ENCODE assay signal across 16 cellular contexts in genomic region chr19:58552655-58553054, GRCh38. TPM values are rescaled to one million over a fixed set of nuclear protein-coding genes. Genes with fewer than 3 reads are reported as not detected.
DNase-seq lines count a peak whose midpoint lies in the region; ATAC-seq and TF ChIP-seq lines count a peak whose summit lies in the region.
"Had no signal": no experiment of that assay in that cellular context is flagged by ENCODE, and none has a peak within 500 bp of the region (broad histone marks: within the 10 kb centered on the region; RNA-seq: fewer than 3 reads in every experiment).

No MANE protein-coding gene starts in this region.

- H3K4me3 ChIP-seq in RWPE2 (ENCODE audit: severe bottlenecking), result no peak overlapping the region

- H3K9me3 ChIP-seq in RWPE2 (ENCODE audit: severe bottlenecking), result no peaks in the 10 kb centered on the region

- ATAC-seq in RWPE2 (ENCODE audit: low read depth), result no peak
- ATAC-seq in central memory CD8-positive, alpha-beta T cell (replicated peaks; ENCODE audit: extremely low read depth, poor library complexity, severe bottlenecking), result no peak
- no peak for ATAC-seq in GM21526 (IDR thresholded peaks at IDR 0.05; ENCODE audit: low FRiP score, unreplicated experiment)
- ATAC-seq in GM18505 (IDR thresholded peaks at IDR 0.05; ENCODE audit: unreplicated experiment), result no peak
- ATAC-seq: HCT116 had no signal

- H3K4me1 Mint-ChIP-seq in activated naive CD4-positive, alpha-beta T cell treated with anti-CD3 and anti-CD28 coated beads, Interleukin-2, amount 10 ng/mL, durations not matched to agents 7 days and 5 days, result peaks cover 46% of the 10 kb centered on the region
- H3K4me1 Mint-ChIP-seq in central memory CD8-positive, alpha-beta T cell, result peaks cover 45% of the 10 kb centered on the region
- H3K4me1 Mint-ChIP-seq in progenitor cell of endocrine pancreas (ENCODE audit: low read depth), result peaks cover 29% of the 10 kb centered on the region

- CTCF ChIA-PET in activated naive CD4-positive, alpha-beta T cell treated with anti-CD3 and anti-CD28 coated beads, Interleukin-2, amount 10 ng/mL, durations not matched to agents 7 days and 5 days (lab: Charles Lee), result no interaction called here

- no peaks in the 10 kb centered on the region for H3K9me3 Mint-ChIP-seq in activated naive CD4-positive, alpha-beta T cell treated with anti-CD3 and anti-CD28 coated beads, Interleukin-2, amount 10 ng/mL, durations not matched to agents 7 days and 5 days
- H3K9me3 Mint-ChIP-seq in central memory CD8-positive, alpha-beta T cell, result no peaks in the 10 kb centered on the region
- H3K9me3 Mint-ChIP-seq in progenitor cell of endocrine pancreas (ENCODE audit: low read depth), result no peaks in the 10 kb centered on the region

- H3K27me3 ChIP-seq in RWPE2 (ENCODE audit: insufficient read depth, poor library complexity, severe bottlenecking), result no peaks in the 10 kb centered on the region

- peak overlapping the region; percentile 90 for H3K27ac ChIP-seq in RWPE2 (ENCODE audit: poor library complexity, severe bottlenecking)
- H3K27ac ChIP-seq: epithelial cell of prostate had no signal

- no peak for TF ChIP-seq CTCF in RWPE2 (IDR thresholded peaks at IDR 0.05; ENCODE audit: poor library complexity, severe bottlenecking)
- TF ChIP-seq CTCF in progenitor cell of endocrine pancreas (IDR thresholded peaks at IDR 0.05; ENCODE audit: unreplicated experiment), result no peak

- H3K36me3 Mint-ChIP-seq in activated naive CD4-positive, alpha-beta T cell treated with anti-CD3 and anti-CD28 coated beads, Interleukin-2, amount 10 ng/mL, durations not matched to agents 7 days and 5 days, result peaks cover 63% of the 10 kb centered on the region
- peaks cover 51% of the 10 kb centered on the region for H3K36me3 Mint-ChIP-seq in central memory CD8-positive, alpha-beta T cell (ENCODE audit: insufficient read depth)
- peaks cover 20% of the 10 kb centered on the region for H3K36me3 Mint-ChIP-seq in progenitor cell of endocrine pancreas (ENCODE audit: insufficient read depth)

- peak overlapping the region; percentile 35 for H3K27ac Mint-ChIP-seq in activated naive CD4-positive, alpha-beta T cell treated with anti-CD3 and anti-CD28 coated beads, Interleukin-2, amount 10 ng/mL, durations not matched to agents 7 days and 5 days
- H3K27ac Mint-ChIP-seq in central memory CD8-positive, alpha-beta T cell (ENCODE audit: low read depth), result no peak overlapping the region
- peak overlapping the region; percentile 83 for H3K27ac Mint-ChIP-seq in progenitor cell of endocrine pancreas

- H3K4me3 Mint-ChIP-seq in activated naive CD4-positive, alpha-beta T cell treated with anti-CD3 and anti-CD28 coated beads, Interleukin-2, amount 10 ng/mL, durations not matched to agents 7 days and 5 days, result peak overlapping the region; percentile 25
- H3K4me3 Mint-ChIP-seq in central memory CD8-positive, alpha-beta T cell, result peak overlapping the region; percentile 90
- H3K4me3 Mint-ChIP-seq in progenitor cell of endocrine pancreas (ENCODE audit: low read depth), result no peak overlapping the region

- no peak for TF ChIP-seq POLR2A in GM18505 (IDR thresholded peaks at IDR 0.05; ENCODE audit: borderline replicate concordance, extremely low read depth, insufficient read depth, insufficient read length)

- peaks cover 62% of the 10 kb centered on the region for H3K36me3 ChIP-seq in RWPE2 (ENCODE audit: low read depth)

- H3K4me1 ChIP-seq in RWPE2 (ENCODE audit: insufficient read depth, poor library complexity, severe bottlenecking), result no peaks in the 10 kb centered on the region

- DNase-seq in activated naive CD4-positive, alpha-beta T cell treated with anti-CD3 and anti-CD28 coated beads, Interleukin-2, amount 10 ng/mL, durations not matched to agents 7 days and 5 days, result no peak
- no peak for DNase-seq in activated naive CD4-positive, alpha-beta T cell treated with anti-CD3 and anti-CD28 coated beads, Interleukin-2, amount 50 U/mL, for 16 hours
- DNase-seq in RWPE2 (ENCODE audit: low spot score), result no peak
- DNase-seq in central memory CD8-positive, alpha-beta T cell (ENCODE audit: low spot score in 2 of 2), result no peak
- DNase-seq in progenitor cell of endocrine pancreas (ENCODE audit: low spot score, unreplicated experiment), result no peak
- no peak for DNase-seq in NCI-H128 (lab: John Stamatoyannopoulos, UW; ENCODE audit: unreplicated experiment)
- DNase-seq: activated CD4-positive, alpha-beta T cell treated with anti-CD3 and anti-CD28 coated beads, Interleukin-2, amount 50 U/mL, for 1 hour; cerebellar nuclear complex; DMS 273 treated with DMSO at 0.1 percent for 48 hours; Kasumi-1; NCI-H1694 treated with DMSO at 0.1 percent for 48 hours; stimulated activated CD4-positive, alpha-beta T cell treated with anti-CD3 and anti-CD28 coated beads, Interleukin-12 subunit alpha, Interleukin-12 subunit beta, amount 100 ng/mL, for 4 hours had no signal

- no peaks in the 10 kb centered on the region for H3K27me3 Mint-ChIP-seq in activated naive CD4-positive, alpha-beta T cell treated with anti-CD3 and anti-CD28 coated beads, Interleukin-2, amount 10 ng/mL, durations not matched to agents 7 days and 5 days
- no peaks in the 10 kb centered on the region for H3K27me3 Mint-ChIP-seq in central memory CD8-positive, alpha-beta T cell
- no peaks in the 10 kb centered on the region for H3K27me3 Mint-ChIP-seq in progenitor cell of endocrine pancreas

RNA-seq across cellular contexts. Expression of gene CHMP2A, which starts 2.2 kb away (rescaled TPM):
- 72.2 and 81.5 TPM in 2 replicates for total RNA-seq in progenitor cell of endocrine pancreas

RNA-seq across cellular contexts. Expression of gene UBE2M, which starts 5.8 kb away (rescaled TPM):
- 73.0 and 80.4 TPM in 2 replicates for total RNA-seq in progenitor cell of endocrine pancreas

RNA-seq across cellular contexts. Expression of gene TRIM28, which starts 8.8 kb away (rescaled TPM):
- 699 and 731 TPM in 2 replicates for total RNA-seq in progenitor cell of endocrine pancreas

RNA-seq across cellular contexts. Expression of gene MZF1, which starts 20.5 kb away (rescaled TPM):
- 70.9 and 71.3 TPM in 2 replicates for total RNA-seq in progenitor cell of endocrine pancreas

RNA-seq across cellular contexts. Expression of gene ZBTB45, which starts 33.0 kb away (rescaled TPM):
- 22.3 and 22.7 TPM in 2 replicates for total RNA-seq in progenitor cell of endocrine pancreas
